Comparison of ENCODE assay signal across 1 cellular context in the genomic region with DNA sequence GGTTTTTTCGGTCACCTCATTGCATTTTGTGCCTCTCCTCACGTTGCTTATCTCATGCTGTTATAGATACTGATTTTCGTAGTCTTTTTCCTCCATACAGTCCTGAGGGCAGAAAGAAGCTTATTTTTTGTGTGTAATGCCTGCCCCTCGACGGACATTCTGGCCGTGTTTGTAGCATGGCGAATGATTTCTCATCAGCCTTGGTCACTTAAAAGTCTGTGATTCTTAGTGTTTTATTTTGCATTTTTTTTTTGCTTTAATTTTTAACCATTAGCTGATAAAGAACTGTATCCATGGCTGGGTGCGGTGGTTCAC.
TF ChIP-seq lines count a peak whose summit lies in the region.

No MANE protein-coding gene starts in this region.

TF ChIP-seq in HEK293, 187 proteins besides CTCF, POLR2A, EP300 and RAD21 (continued from another document):
- no peak for TF ChIP-seq SCRT1 (tag by site-specific recombination; IDR thresholded peaks at IDR 0.05; ENCODE audit: borderline replicate concordance)
- TF ChIP-seq, protein P1, sequence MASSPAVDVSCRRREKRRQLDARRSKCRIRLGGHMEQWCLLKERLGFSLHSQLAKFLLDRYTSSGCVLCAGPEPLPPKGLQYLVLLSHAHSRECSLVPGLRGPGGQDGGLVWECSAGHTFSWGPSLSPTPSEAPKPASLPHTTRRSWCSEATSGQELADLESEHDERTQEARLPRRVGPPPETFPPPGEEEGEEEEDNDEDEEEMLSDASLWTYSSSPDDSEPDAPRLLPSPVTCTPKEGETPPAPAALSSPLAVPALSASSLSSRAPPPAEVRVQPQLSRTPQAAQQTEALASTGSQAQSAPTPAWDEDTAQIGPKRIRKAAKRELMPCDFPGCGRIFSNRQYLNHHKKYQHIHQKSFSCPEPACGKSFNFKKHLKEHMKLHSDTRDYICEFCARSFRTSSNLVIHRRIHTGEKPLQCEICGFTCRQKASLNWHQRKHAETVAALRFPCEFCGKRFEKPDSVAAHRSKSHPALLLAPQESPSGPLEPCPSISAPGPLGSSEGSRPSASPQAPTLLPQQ (tag by site-specific recombination; IDR thresholded peaks at IDR 0.05): no peak
- no peak for TF ChIP-seq ZNF169 (tag by site-specific recombination; IDR thresholded peaks at IDR 0.05)
- TF ChIP-seq ZBTB8A (tag by site-specific recombination; IDR thresholded peaks at IDR 0.05): 0 out of 2 replicates have a peak, but pooled peaks have one; percentile 1
- TF ChIP-seq, protein P2, sequence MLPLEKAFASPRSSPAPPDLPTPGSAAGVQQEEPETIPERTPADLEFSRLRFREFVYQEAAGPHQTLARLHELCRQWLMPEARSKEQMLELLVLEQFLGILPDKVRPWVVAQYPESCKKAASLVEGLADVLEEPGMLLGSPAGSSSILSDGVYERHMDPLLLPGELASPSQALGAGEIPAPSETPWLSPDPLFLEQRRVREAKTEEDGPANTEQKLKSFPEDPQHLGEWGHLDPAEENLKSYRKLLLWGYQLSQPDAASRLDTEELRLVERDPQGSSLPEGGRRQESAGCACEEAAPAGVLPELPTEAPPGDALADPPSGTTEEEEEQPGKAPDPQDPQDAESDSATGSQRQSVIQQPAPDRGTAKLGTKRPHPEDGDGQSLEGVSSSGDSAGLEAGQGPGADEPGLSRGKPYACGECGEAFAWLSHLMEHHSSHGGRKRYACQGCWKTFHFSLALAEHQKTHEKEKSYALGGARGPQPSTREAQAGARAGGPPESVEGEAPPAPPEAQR (tag by site-specific recombination; IDR thresholded peaks at IDR 0.05): no peak
- TF ChIP-seq ZNF174 (tag by site-specific recombination; IDR thresholded peaks at IDR 0.05): no peak
- no peak for TF ChIP-seq ZNF610 (tag by site-specific recombination; IDR thresholded peaks at IDR 0.05; ENCODE audit: borderline replicate concordance)
